Comparison of ENCODE assay signal across 8 cellular contexts in genomic region chr18:62485684-62486083, GRCh38. TPM values are rescaled to one million over a fixed set of nuclear protein-coding genes. Genes with fewer than 3 reads are reported as not detected.
DNase-seq lines count a peak whose midpoint lies in the region; ATAC-seq and TF ChIP-seq lines count a peak whose summit lies in the region.

No MANE protein-coding gene starts in this region.

- no peak overlapping the region for H3K23ac ChIP-seq in neuronal stem cell (ENCODE audit: low read depth, low read length, poor library complexity)

- no CpG with 5 or more reads among the region's 9 CpGs for WGBS in neuronal stem cell (ENCODE audit: extremely low coverage in 2 of 2, insufficient read length in 2 of 2, insufficient replicate concordance in 1 of 2), 2 donors

- no peak overlapping the region for H2AK5ac ChIP-seq in neuronal stem cell (ENCODE audit: low read depth, low read length)

- H3K27ac Mint-ChIP-seq in stimulated activated naive CD8-positive, alpha-beta T cell treated with anti-CD3 and anti-CD28 coated beads, Interleukin-15, amount 100 ng/mL, for 72 hours, result no peak overlapping the region

- H3K36me3 ChIP-seq in neuronal stem cell (replicated peaks in 1 of 2; ENCODE audit: control insufficient read depth in 2 of 2, insufficient read depth in 2 of 2, low read length in 2 of 2), result no peaks in the 10 kb centered on the region

- H3K27me3 ChIP-seq in neuronal stem cell (ENCODE audit: control insufficient read depth in 3 of 3, insufficient read depth in 3 of 3, low read depth in 1 of 3, low read length in 3 of 3), result peaks cover 0 to 26% (median 0%) of the 10 kb centered on the region in 3 experiments

- H3K9me3 Mint-ChIP-seq in stimulated activated naive CD8-positive, alpha-beta T cell treated with anti-CD3 and anti-CD28 coated beads, Interleukin-15, amount 100 ng/mL, for 72 hours, result peaks cover 8 to 9% of the 10 kb centered on the region in 2 donors

- ATAC-seq in stimulated activated naive CD8-positive, alpha-beta T cell treated with anti-CD3 and anti-CD28 coated beads, Interleukin-15, amount 100 ng/mL, for 72 hours, result no peak
- ATAC-seq in GM18858 (IDR thresholded peaks at IDR 0.05; ENCODE audit: unreplicated experiment) (no peak), HG03354 (IDR thresholded peaks at IDR 0.05; ENCODE audit: poor library complexity, severe bottlenecking, unreplicated experiment) (no peak)

- no peak for TF ChIP-seq CTCF in NB4 (IDR thresholded peaks at IDR 0.05; ENCODE audit: low read depth, low read length)
- TF ChIP-seq CTCF in choroid plexus epithelial cell (conservative IDR thresholded peaks at IDR 0.05; ENCODE audit: low read depth, low read length), result no peak

- peaks cover 0 to 5% of the 10 kb centered on the region in 2 donors for H3K9me3 ChIP-seq in neuronal stem cell (replicated peaks in 1 of 2; ENCODE audit: control insufficient read depth in 2 of 2, insufficient read depth in 1 of 2, low read depth in 1 of 2, low read length in 2 of 2)

- H3K4ac ChIP-seq in neuronal stem cell (ENCODE audit: low read length), result no peak overlapping the region

- H2AFZ ChIP-seq in neuronal stem cell (ENCODE audit: low read length), result peak overlapping the region; percentile 54

- no peak overlapping the region for H3K9ac ChIP-seq in neuronal stem cell (ENCODE audit: low read depth, low read length, poor library complexity)

- TF ChIP-seq POLR2A in NB4 (IDR thresholded peaks at IDR 0.05; ENCODE audit: extremely low read depth, insufficient read length), result no peak

- no peak overlapping the region for H3K18ac ChIP-seq in neuronal stem cell (ENCODE audit: low read length)

- peaks cover 9% of the 10 kb centered on the region for H3K4me1 Mint-ChIP-seq in stimulated activated naive CD8-positive, alpha-beta T cell treated with anti-CD3 and anti-CD28 coated beads, Interleukin-15, amount 100 ng/mL, for 72 hours

- peak; percentile 62 for DNase-seq in DMS79 treated with DMSO at 0.1 percent for 48 hours (lab: John Stamatoyannopoulos, UW)
- peak; percentile 85 for DNase-seq in NB4 (ENCODE audit: low read depth)
- peak; percentile 85 for DNase-seq in choroid plexus epithelial cell (ENCODE audit: low read depth)
- DNase-seq in neuronal stem cell (ENCODE audit: low spot score), result no peak
- DNase-seq in GF-D8 (lab: John Stamatoyannopoulos, UW), result no peak
- no peak for DNase-seq in stimulated activated naive CD8-positive, alpha-beta T cell treated with anti-CD3 and anti-CD28 coated beads, Interleukin-15, amount 100 ng/mL, for 72 hours

- H3K27ac ChIP-seq in neuronal stem cell (replicated peaks; ENCODE audit: low read length), result no peak overlapping the region

- peaks cover 0 to 5% of the 10 kb centered on the region in 2 donors for H3K4me1 ChIP-seq in neuronal stem cell (ENCODE audit: control insufficient read depth in 2 of 2, insufficient read depth in 1 of 2, low read depth in 1 of 2, low read length in 2 of 2)

- peaks cover 14% of the 10 kb centered on the region for H3K27me3 Mint-ChIP-seq in stimulated activated naive CD8-positive, alpha-beta T cell treated with anti-CD3 and anti-CD28 coated beads, Interleukin-15, amount 100 ng/mL, for 72 hours

- H3K14ac ChIP-seq in neuronal stem cell (ENCODE audit: low read length), result no peak overlapping the region

- H3K4me2 ChIP-seq in neuronal stem cell (ENCODE audit: insufficient read depth, low read length, poor library complexity, severe bottlenecking), result no peak overlapping the region

- H4K8ac ChIP-seq in neuronal stem cell (ENCODE audit: low read depth, low read length), result no peak overlapping the region

- no peak overlapping the region for H2BK12ac ChIP-seq in neuronal stem cell (ENCODE audit: low read length)

- H4K91ac ChIP-seq in neuronal stem cell (ENCODE audit: low read depth, low read length, poor library complexity), result no peak overlapping the region

- H3K4me3 Mint-ChIP-seq in stimulated activated naive CD8-positive, alpha-beta T cell treated with anti-CD3 and anti-CD28 coated beads, Interleukin-15, amount 100 ng/mL, for 72 hours, result no peak overlapping the region

- no peaks in the 10 kb centered on the region for H3K79me1 ChIP-seq in neuronal stem cell (ENCODE audit: low read depth, low read length)

- H2BK5ac ChIP-seq in neuronal stem cell (ENCODE audit: low read length), result no peak overlapping the region

- H2BK15ac ChIP-seq in neuronal stem cell (ENCODE audit: low read length), result no peak overlapping the region

- peak overlapping the region; percentile 3 for H3K4me3 ChIP-seq in NB4 (ENCODE audit: low read depth, low read length)
- no peak overlapping the region for H3K4me3 ChIP-seq in choroid plexus epithelial cell (ENCODE audit: low read depth, low read length)
- no peak overlapping the region for H3K4me3 ChIP-seq in neuronal stem cell (ENCODE audit: low read length in 2 of 2)

- no peak overlapping the region for H2BK120ac ChIP-seq in neuronal stem cell (ENCODE audit: low read depth, low read length)

RNA-seq across cellular contexts. Expression of gene ZCCHC2, which starts 37.1 kb away (rescaled TPM):
- 7.7 TPM for polyA plus RNA-seq in neuronal stem cell (2013, experiment 1 of 2)
- polyA plus RNA-seq in neuronal stem cell (2013, experiment 2 of 2), result 7.2 TPM

Comparison
In these comparisons a context has a peak if more than half of its experiments do, and no peak if none do; other contexts are left out.
1. DNase-seq: peak in DMS79 treated with DMSO at 0.1 percent for 48 hours (single experiment), NB4 (single experiment) and choroid plexus epithelial cell (single experiment); none in neuronal stem cell (single experiment), GF-D8 (single experiment) and stimulated activated naive CD8-positive, alpha-beta T cell treated with anti-CD3 and anti-CD28 coated beads, Interleukin-15, amount 100 ng/mL, for 72 hours (0 of 2).